In genomic region chr1:248873409-248873992, GRCh38 we compare ENCODE assay signal across 8 cellular contexts. TPM values are rescaled to one million over a fixed set of nuclear protein-coding genes. Genes with fewer than 3 reads are reported as not detected.
DNase-seq lines count a peak whose midpoint lies in the region; ATAC-seq and TF ChIP-seq lines count a peak whose summit lies in the region.

No MANE protein-coding gene starts in this region.

- H3K36me3 ChIP-seq in colonic mucosa = no peaks in the 10 kb centered on the region

- intact Hi-C loops in colonic mucosa (cut with DNase I) = no loop called here

- H3K27ac ChIP-seq in colonic mucosa = peak overlapping the region; percentile 99

- DNase-seq in AML-193 (lab: John Stamatoyannopoulos, UW) = peak; percentile 88 to 90
- peak; percentile 53 for DNase-seq in GM19238 (ENCODE audit: insufficient read length, low spot score)
- DNase-seq in NCI-H510A treated with DMSO at 0.1 percent for 48 hours (lab: John Stamatoyannopoulos, UW) = peak; percentile 80
- peak; percentile 90 to 93 for DNase-seq in activated CD4-positive, alpha-beta T cell treated with anti-CD3 and anti-CD28 coated beads for 4 hours
- peak; percentile 97 for DNase-seq in colonic mucosa
- peak; percentile 97 for DNase-seq in left kidney (ENCODE audit: low read depth, low spot score)
- DNase-seq in stimulated activated CD4-positive, alpha-beta T cell treated with anti-CD3 and anti-CD28 coated beads, Interleukin-1b, Interleukin-23, amount 100 ng/mL, for 48 hours = peak; percentile 96

- H3K9me3 ChIP-seq in colonic mucosa = no peaks in the 10 kb centered on the region

- H3K4me1 ChIP-seq in colonic mucosa = no peaks in the 10 kb centered on the region

- no peak for TF ChIP-seq CTCF in colonic mucosa (IDR thresholded peaks at IDR 0.05)

- ATAC-seq in HG03442 (IDR thresholded peaks at IDR 0.05; ENCODE audit: unreplicated experiment) = peak; percentile 76

- H3K4me3 ChIP-seq in colonic mucosa = peak overlapping the region; percentile 74

- no peaks in the 10 kb centered on the region for H3K27me3 ChIP-seq in colonic mucosa

- peak overlapping the region; percentile 69 to 98 for H3K9ac ChIP-seq in colonic mucosa (ENCODE audit: low read depth in 2 of 2, low read length in 2 of 2)

RNA-seq across cellular contexts. Expression of gene ZNF692, which starts 14.6 kb away (rescaled TPM):
- 10 to 100 TPM; 20.9 to 46.9 TPM for total RNA-seq in colonic mucosa

RNA-seq across cellular contexts. Expression of gene PGBD2, which starts 32.5 kb away (rescaled TPM):
- total RNA-seq in colonic mucosa = 1 to 10 TPM; 7.2 to 8.4 TPM

RNA-seq across cellular contexts. Expression of gene ZNF672, which starts 35.5 kb away (rescaled TPM):
- total RNA-seq in colonic mucosa = 10 to 100 TPM; 27.8 to 57.4 TPM

RNA-seq across cellular contexts. Expression of gene SH3BP5L, which starts 47.8 kb away (rescaled TPM):
- total RNA-seq in colonic mucosa = 10 to 100 TPM; 24.2 to 30.5 TPM

Comparison
In these comparisons a context has a peak if more than half of its experiments do, and no peak if none do; other contexts are left out.
1. Peak in every context shown above with its lines: DNase-seq, ATAC-seq, H3K4me3 ChIP-seq and H3K27ac ChIP-seq.